8 cellular contexts compared by ENCODE assay signal in the genomic region with DNA sequence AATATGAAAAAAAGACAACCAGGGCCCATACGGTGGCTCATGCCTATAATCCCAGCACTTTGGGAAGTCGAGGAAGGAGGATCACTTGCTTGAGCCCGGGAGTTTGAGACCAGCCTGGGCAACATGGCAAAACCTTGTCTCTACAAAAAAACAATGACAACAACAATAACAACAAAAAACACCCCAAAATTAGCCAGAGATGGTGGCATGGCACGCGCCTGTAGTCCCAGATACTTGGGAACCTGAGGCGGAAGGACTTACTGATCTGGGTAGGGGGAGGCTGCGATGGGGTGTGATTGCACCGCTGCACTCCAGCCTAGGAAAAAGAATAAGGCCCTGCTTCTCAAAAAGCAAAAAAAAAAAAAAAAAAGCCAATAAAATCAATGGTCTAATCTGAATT. TPM values are rescaled to one million over a fixed set of nuclear protein-coding genes. Genes with fewer than 3 reads are reported as not detected.
A peak's percentile ranks its signal among the peaks of the same experiment; 100 is the strongest.
DNase-seq lines count a peak whose midpoint lies in the region; ATAC-seq, FAIRE-seq and TF ChIP-seq lines count a peak whose summit lies in the region.
"Not testable (repeated sequence)": the region's sequence is repeated elsewhere in the genome, so short reads cannot be mapped to it uniquely, and the experiment has no call there.

No MANE protein-coding gene starts in this region.

- not testable (repeated sequence) for BruUV-seq in OCI-LY7 (replicated peaks; lab: Mats Ljungman, UMichigan); GM12878 (replicated peaks; lab: Mats Ljungman, UMichigan)

- H3K9ac ChIP-seq in GM12878 (ENCODE audit: control insufficient read depth, insufficient read depth, low read length), result peak overlapping the region; percentile 44

- TF ChIP-seq RAD21 in GM12878 (IDR thresholded peaks at IDR 0.05; ENCODE audit: insufficient read depth, low read depth, low read length), result not testable (repeated sequence)

- H3K4me2 ChIP-seq in OCI-LY7 (ENCODE audit: low read length), result peak overlapping the region; percentile 96
- H3K4me2 ChIP-seq in GM12878 (ENCODE audit: control insufficient read depth, insufficient read depth), result peak overlapping the region; percentile 91

- H3K9me3 ChIP-seq in OCI-LY7 (ENCODE audit: low read length); GM12878 (replicated peaks; ENCODE audit: control insufficient read depth, insufficient read depth, low read length): not testable (repeated sequence)

- H3K36me3 Mint-ChIP-seq in activated T-helper 1 cell treated with anti-CD3 and anti-CD28 coated beads, Interleukin-12 subunit alpha, Interleukin-12 subunit beta, Interleukin-2, Interleukin-4 antibody, amounts not matched to agents 30 ng/mL and 10 ng/mL and 1 ng/mL, durations not matched to agents 14 hours and 24 hours and 36 hours (ENCODE audit: low read depth); endothelial cell (ENCODE audit: low read depth, unreplicated experiment); neural crest cell (ENCODE audit: low read depth); type B pancreatic cell: not testable (repeated sequence)

- H4K20me1 ChIP-seq in OCI-LY7 (ENCODE audit: insufficient read depth, low read length); GM12878 (ENCODE audit: control insufficient read depth, insufficient read depth): not testable (repeated sequence)

- FAIRE-seq in GM12878 (lab: Jason Lieb, UNC), result not testable (repeated sequence)

- not testable (repeated sequence) for TF ChIP-seq EP300 in GM12878 (IDR thresholded peaks at IDR 0.05; ENCODE audit: borderline replicate concordance in 1 of 2, control insufficient read depth in 1 of 2, low read depth in 2 of 2, low read length in 2 of 2)

- H3K27me3 Mint-ChIP-seq in activated T-helper 1 cell treated with anti-CD3 and anti-CD28 coated beads, Interleukin-12 subunit alpha, Interleukin-12 subunit beta, Interleukin-2, Interleukin-4 antibody, amounts not matched to agents 30 ng/mL and 10 ng/mL and 1 ng/mL, durations not matched to agents 14 hours and 24 hours and 36 hours (ENCODE audit: insufficient read depth); endothelial cell (ENCODE audit: unreplicated experiment); neural crest cell (ENCODE audit: low read depth); type B pancreatic cell: not testable (repeated sequence)

- H3K9me3 Mint-ChIP-seq in activated T-helper 1 cell treated with anti-CD3 and anti-CD28 coated beads, Interleukin-12 subunit alpha, Interleukin-12 subunit beta, Interleukin-2, Interleukin-4 antibody, amounts not matched to agents 30 ng/mL and 10 ng/mL and 1 ng/mL, durations not matched to agents 14 hours and 24 hours and 36 hours; endothelial cell (ENCODE audit: unreplicated experiment); neural crest cell; type B pancreatic cell: not testable (repeated sequence)

- TF ChIP-seq CTCF in HL-60 (IDR thresholded peaks at IDR 0.05; ENCODE audit: insufficient read depth, low read length); OCI-LY7 (conservative IDR thresholded peaks at IDR 0.05; ENCODE audit: low read length); GM12878 (IDR thresholded peaks at IDR 0.05 in 2 of 3, conservative IDR thresholded peaks at IDR 0.05 in 1 of 3; ENCODE audit: control insufficient read depth in 2 of 3, extremely low read depth in 1 of 3, insufficient read depth in 1 of 3, low read depth in 3 of 3, low read length in 3 of 3); endothelial cell (IDR thresholded peaks at IDR 0.05; ENCODE audit: unreplicated experiment); neural crest cell (conservative IDR thresholded peaks at IDR 0.05); type B pancreatic cell (conservative IDR thresholded peaks at IDR 0.05): not testable (repeated sequence)

- H3K9me2 ChIP-seq in OCI-LY7 (ENCODE audit: insufficient read depth, low read length), result not testable (repeated sequence)

- H3K4me3 ChIP-seq in HL-60 (replicated peaks; ENCODE audit: insufficient read depth, low read length), result not testable (repeated sequence)
- H3K4me3 ChIP-seq in OCI-LY7 (ENCODE audit: low read depth, low read length, poor library complexity, severe bottlenecking) (peak overlapping the region; percentile 58), GM12878 (peak overlapping the region; percentile 48; the same call in 1 of the 2 replicates)

- peaks cover 35% of the 10 kb centered on the region for H3K4me1 ChIP-seq in OCI-LY7 (ENCODE audit: insufficient read depth, low read length, poor library complexity, severe bottlenecking)
- H3K4me1 ChIP-seq in GM12878 (ENCODE audit: control insufficient read depth, insufficient read depth, low read length), result peaks cover 15% of the 10 kb centered on the region

- SMC1A ChIA-PET in GM12878 (lab: Charles Lee; ENCODE audit: uncharacterized antibody, unreplicated experiment), result not testable (repeated sequence)

- DNase-seq in HL-60 (ENCODE audit: low read depth in 1 of 2, low spot score in 1 of 2); OCI-LY7 (ENCODE audit: low spot score); activated T-helper 1 cell treated with anti-CD3 and anti-CD28 coated beads, Interleukin-12 subunit alpha, Interleukin-12 subunit beta, Interleukin-2, Interleukin-4 antibody, amounts not matched to agents 30 ng/mL and 10 ng/mL and 1 ng/mL, durations not matched to agents 14 hours and 24 hours and 36 hours (ENCODE audit: low spot score); GM12878 (ENCODE audit: low read depth, low spot score); endothelial cell (ENCODE audit: low spot score); neural crest cell (ENCODE audit: low read depth, low spot score): not testable (repeated sequence)
- DNase-seq in type B pancreatic cell (ENCODE audit: extremely low spot score, unreplicated experiment), result peak; percentile 42

- POLR2A ChIA-PET in OCI-LY7 (lab: Charles Lee); GM12878 (lab: Charles Lee): not testable (repeated sequence)

- intact Hi-C loops in OCI-LY7 (cut with micrococcal nuclease; ENCODE audit: unreplicated experiment); activated T-helper 1 cell treated with anti-CD3 and anti-CD28 coated beads, Interleukin-12 subunit alpha, Interleukin-12 subunit beta, Interleukin-2, Interleukin-4 antibody, amounts not matched to agents 30 ng/mL and 10 ng/mL and 1 ng/mL, durations not matched to agents 14 hours and 24 hours and 36 hours (cut with micrococcal nuclease); GM12878 (cut with micrococcal nuclease; ENCODE audit: unreplicated experiment): not testable (repeated sequence)

- TF ChIP-seq POLR2A in GM12878 (IDR thresholded peaks at IDR 0.05; ENCODE audit: low read depth, low read length), result not testable (repeated sequence)

- in situ Hi-C loops in GM12878 (cut with MboI), result not testable (repeated sequence)

- not testable (repeated sequence) for H3K27me3 ChIP-seq in HL-60 (ENCODE audit: insufficient read depth, poor library complexity, severe bottlenecking); GM12878 (replicated peaks in 1 of 2; ENCODE audit: control insufficient read depth in 2 of 2, insufficient read depth in 2 of 2, low read length in 1 of 2)

- WGBS in GM12878 (ENCODE audit: insufficient coverage, insufficient replicate concordance, low lambda C conversion rate, missing lambda C conversion rate), result 59% methylated on average over 7 of the region's 8 CpGs

- H3K36me3 ChIP-seq in OCI-LY7 (ENCODE audit: insufficient read depth, low read length); GM12878 (ENCODE audit: control insufficient read depth in 2 of 2, insufficient read depth in 2 of 2, low read length in 1 of 2): not testable (repeated sequence)

- ATAC-seq in GM18502 (IDR thresholded peaks at IDR 0.05; ENCODE audit: poor library complexity, unreplicated experiment), result peak; percentile 5
- ATAC-seq in GM12878, result not testable (repeated sequence)

- CTCF ChIA-PET in OCI-LY7 (lab: Charles Lee; ENCODE audit: unreplicated experiment), result not testable (repeated sequence)
- CTCF ChIA-PET in GM12878 (lab: Yijun Ruan, JAX), result interaction anchor here (6.3 kb wide), 1 partner anchor 23 kb away, joined by 64 read pairs; no protein-coding TSS in a partner anchor

- H3K27ac ChIP-seq in HL-60 (replicated peaks), result peak overlapping the region; percentile 87
- H3K27ac ChIP-seq in OCI-LY7 (ENCODE audit: low read depth, low read length, poor library complexity, severe bottlenecking), result peak overlapping the region; percentile 99
- H3K27ac ChIP-seq in GM12878 (ENCODE audit: control insufficient read depth, insufficient read depth), result peak overlapping the region; percentile 92

- H3K79me2 ChIP-seq in OCI-LY7 (ENCODE audit: insufficient read depth, low read depth, low read length); GM12878 (ENCODE audit: control insufficient read depth, insufficient read depth, low read length): not testable (repeated sequence)

- RAD21 ChIA-PET in GM12878 (lab: Charles Lee; ENCODE audit: unreplicated experiment), result interaction anchor here (1.6 kb wide), 1 partner anchor 99 kb away, joined by 5 read pairs; a partner anchor contains a TSS

- peak overlapping the region; percentile 45 for H3K4me3 Mint-ChIP-seq in activated T-helper 1 cell treated with anti-CD3 and anti-CD28 coated beads, Interleukin-12 subunit alpha, Interleukin-12 subunit beta, Interleukin-2, Interleukin-4 antibody, amounts not matched to agents 30 ng/mL and 10 ng/mL and 1 ng/mL, durations not matched to agents 14 hours and 24 hours and 36 hours
- not testable (repeated sequence) for H3K4me3 Mint-ChIP-seq in endothelial cell (ENCODE audit: unreplicated experiment); type B pancreatic cell
- H3K4me3 Mint-ChIP-seq in neural crest cell, result peak overlapping the region; percentile 20

- H2AFZ ChIP-seq in OCI-LY7 (ENCODE audit: low read length) (peak overlapping the region; percentile 80; the same call in 1 of the 2 replicates), GM12878 (ENCODE audit: control insufficient read depth, low read depth, low read length) (peak overlapping the region; percentile 67; the same call in 1 of the 2 replicates)

- not testable (repeated sequence) for H3K27ac Mint-ChIP-seq in activated T-helper 1 cell treated with anti-CD3 and anti-CD28 coated beads, Interleukin-12 subunit alpha, Interleukin-12 subunit beta, Interleukin-2, Interleukin-4 antibody, amounts not matched to agents 30 ng/mL and 10 ng/mL and 1 ng/mL, durations not matched to agents 14 hours and 24 hours and 36 hours; neural crest cell (ENCODE audit: unreplicated experiment); type B pancreatic cell
- H3K27ac Mint-ChIP-seq in endothelial cell (ENCODE audit: unreplicated experiment), result peak overlapping the region; percentile 34

- peaks cover 17% of the 10 kb centered on the region for H3K4me1 Mint-ChIP-seq in activated T-helper 1 cell treated with anti-CD3 and anti-CD28 coated beads, Interleukin-12 subunit alpha, Interleukin-12 subunit beta, Interleukin-2, Interleukin-4 antibody, amounts not matched to agents 30 ng/mL and 10 ng/mL and 1 ng/mL, durations not matched to agents 14 hours and 24 hours and 36 hours (ENCODE audit: low read depth)
- peaks cover 11% of the 10 kb centered on the region for H3K4me1 Mint-ChIP-seq in endothelial cell (ENCODE audit: unreplicated experiment)
- H3K4me1 Mint-ChIP-seq in neural crest cell; type B pancreatic cell (ENCODE audit: unreplicated experiment): not testable (repeated sequence)

RNA-seq across cellular contexts. Expression of a gene that starts 3.3 kb away (rescaled TPM):
- total RNA-seq in OCI-LY7 (2014; rRNA removed; shearing (Covaris generic)), result 5.1 and 6.6 TPM in 2 replicates
- 5.2 and 5.8 TPM in 2 replicates for total RNA-seq in OCI-LY7 (2022)
- total RNA-seq in activated T-helper 1 cell treated with anti-CD3 and anti-CD28 coated beads, Interleukin-12 subunit alpha, Interleukin-12 subunit beta, Interleukin-2, Interleukin-4 antibody, amounts not matched to agents 30 ng/mL and 10 ng/mL and 1 ng/mL, durations not matched to agents 14 hours and 24 hours and 36 hours, result 2.0 and 2.6 TPM in 2 replicates
- total RNA-seq in GM12878 (2013; cell fraction: nucleolus; rRNA removed), result 27.3 and 28.3 TPM in 2 replicates
- 2.7 and 3.4 TPM in 2 replicates for total RNA-seq in GM12878 (2014; rRNA removed)
- total RNA-seq in GM12878 (2014; rRNA removed; fragmentation: Illumina TruSeq; extraction: Trizol), result 3.4 and 3.6 TPM in 2 replicates
- 1.8 and 2.5 TPM in 2 replicates for total RNA-seq in GM12878 (2021)
- 2.5 TPM for polyA plus RNA-seq in GM12878 (2011; ENCODE audit: low read depth)
- 4.0 and 4.3 TPM in 2 replicates for polyA plus RNA-seq in GM12878 (2011; rRNA removed)
- 1.1 and 2.1 TPM in 2 replicates for polyA plus RNA-seq in GM12878 (2011; cell fraction: cytosol; rRNA removed)
- 6.9 and 9.7 TPM in 2 replicates for polyA plus RNA-seq in GM12878 (2011; cell fraction: nucleus; rRNA removed)
- 2.1 and 2.3 TPM in 2 replicates for polyA plus RNA-seq in GM12878 (2012)
- polyA plus RNA-seq in GM12878 (2014; fragmentation: Illumina TruSeq; extraction: Trizol), result 2.3 and 3.1 TPM in 2 replicates
- under 1 TPM; 0.18 to 0.20 TPM for polyA plus RNA-seq in GM12878 (2014; fragmentation: Nextera tagmentation; extraction: Ambion mirVana)
- 2.1 and 3.2 TPM in 2 replicates for polyA plus RNA-seq in GM12878 (2014; rRNA removed)
- 1 to 10 TPM; 1.2 TPM for polyA plus RNA-seq in GM12878 (2016; fragmentation: Nextera tagmentation; extraction: Ambion mirVana)
- polyA minus RNA-seq in GM12878 (2011; rRNA and poly(A)+ RNA removed), result 10.4 and 10.5 TPM in 2 replicates
- polyA minus RNA-seq in GM12878 (2011; cell fraction: cytosol; rRNA and poly(A)+ RNA removed), result 1.3 and 1.5 TPM in 2 replicates
- polyA minus RNA-seq in GM12878 (2011; cell fraction: nucleus; rRNA and poly(A)+ RNA removed), result 5.9 and 7.9 TPM in 2 replicates
- total RNA-seq in endothelial cell (ENCODE audit: unreplicated experiment), result 4.5 TPM
- 2.9 and 3.6 TPM in 2 replicates for total RNA-seq in neural crest cell
- 2.3 and 3.8 TPM in 2 replicates for total RNA-seq in type B pancreatic cell (ENCODE audit: low replicate concordance)
